Comparison of ENCODE assay signal across 8 cellular contexts in the genomic region with DNA sequence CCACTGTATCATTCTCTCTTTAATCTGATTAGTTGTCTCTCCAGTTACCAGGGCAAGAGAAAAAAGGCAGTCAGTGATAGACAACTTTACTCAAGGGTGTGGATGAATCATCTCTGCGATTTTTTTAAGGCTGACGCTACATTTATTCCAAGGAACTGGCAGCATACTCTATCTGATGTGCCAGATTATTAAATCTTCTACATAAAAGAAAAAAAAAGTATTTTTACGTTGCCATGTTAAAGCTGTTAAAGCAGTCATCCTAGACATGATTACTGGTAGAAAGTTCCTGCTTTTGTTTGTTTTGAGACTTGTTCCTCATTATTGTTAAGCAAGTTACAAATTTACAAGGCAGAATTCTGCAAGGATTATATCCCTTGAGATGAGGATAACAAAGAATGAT.
DNase-seq lines count a peak whose midpoint lies in the region; FAIRE-seq and TF ChIP-seq lines count a peak whose summit lies in the region.

No MANE protein-coding gene starts in this region.

- no peaks in the 10 kb centered on the region for H3K27me3 Mint-ChIP-seq in activated naive CD4-positive, alpha-beta T cell treated with anti-CD3 and anti-CD28 coated beads, Interleukin-2, amount 10 ng/mL, durations not matched to agents 7 days and 5 days
- H3K27me3 Mint-ChIP-seq in astrocyte (ENCODE audit: low read depth, unreplicated experiment): no peaks in the 10 kb centered on the region

- H3K36me3 ChIP-seq in astrocyte (ENCODE audit: insufficient read depth, low read length): peaks cover 5% of the 10 kb centered on the region
- H3K36me3 ChIP-seq in kidney (ENCODE audit: control insufficient read depth in 1 of 2, insufficient read depth in 2 of 2, low read length in 2 of 2): peaks cover 0 to 4% of the 10 kb centered on the region in 2 donors

- H3K9ac ChIP-seq in astrocyte (ENCODE audit: low read length) (peak overlapping the region; percentile 15), kidney (ENCODE audit: low read length in 2 of 2) (no peak overlapping the region)

- H4K20me1 ChIP-seq in astrocyte (ENCODE audit: insufficient read depth, low read length): no peaks in the 10 kb centered on the region

- no peak overlapping the region for H3K4me3 Mint-ChIP-seq in activated naive CD4-positive, alpha-beta T cell treated with anti-CD3 and anti-CD28 coated beads, Interleukin-2, amount 10 ng/mL, durations not matched to agents 7 days and 5 days
- H3K4me3 Mint-ChIP-seq in astrocyte (ENCODE audit: unreplicated experiment): no peak overlapping the region

- H3K4me2 ChIP-seq in astrocyte (ENCODE audit: low read length): peak overlapping the region; percentile 2

- H3K27ac Mint-ChIP-seq in activated naive CD4-positive, alpha-beta T cell treated with anti-CD3 and anti-CD28 coated beads, Interleukin-2, amount 10 ng/mL, durations not matched to agents 7 days and 5 days: peak overlapping the region; percentile 67
- peak overlapping the region; percentile 53 for H3K27ac Mint-ChIP-seq in astrocyte (ENCODE audit: unreplicated experiment)

- H3K27ac ChIP-seq in astrocyte (ENCODE audit: low read depth, low read length): no peak overlapping the region
- no peak overlapping the region for H3K27ac ChIP-seq in kidney (ENCODE audit: low read depth in 2 of 2, low read length in 2 of 2)

- no peak overlapping the region for H3K4me3 ChIP-seq in astrocyte (ENCODE audit: insufficient read depth, low read depth, low read length)
- H3K4me3 ChIP-seq in kidney (ENCODE audit: low read length in 2 of 2): no peak overlapping the region

- CTCF ChIA-PET in activated naive CD4-positive, alpha-beta T cell treated with anti-CD3 and anti-CD28 coated beads, Interleukin-2, amount 10 ng/mL, durations not matched to agents 7 days and 5 days (lab: Charles Lee): no interaction called here
- CTCF ChIA-PET in HEK293T (lab: Yijun Ruan, JAX): no interaction called here

- TF ChIP-seq CTCF in astrocyte (IDR thresholded peaks at IDR 0.05; ENCODE audit: insufficient read depth, low read depth, low read length) (no peak), kidney (IDR thresholded peaks at IDR 0.05; ENCODE audit: borderline replicate concordance, extremely low read depth, insufficient read depth) (no peak)

- peaks cover 67% of the 10 kb centered on the region for H3K4me1 Mint-ChIP-seq in activated naive CD4-positive, alpha-beta T cell treated with anti-CD3 and anti-CD28 coated beads, Interleukin-2, amount 10 ng/mL, durations not matched to agents 7 days and 5 days
- peaks cover 15% of the 10 kb centered on the region for H3K4me1 Mint-ChIP-seq in astrocyte (ENCODE audit: low read depth, unreplicated experiment)

- no peak for DNase-seq in activated naive CD4-positive, alpha-beta T cell treated with anti-CD3 and anti-CD28 coated beads, Interleukin-2, amount 10 ng/mL, durations not matched to agents 7 days and 5 days
- no peak for DNase-seq in activated naive CD4-positive, alpha-beta T cell (lab: John Stamatoyannopoulos, UW)
- DNase-seq in astrocyte (ENCODE audit: low read depth) (peak; percentile 81), kidney (no peak), urothelium cell line (ENCODE audit: low spot score) (peak; percentile 10), HEK293T (ENCODE audit: extremely low spot score) (no peak), NCI-H1092 treated with DMSO at 0.1 percent for 48 hours (lab: John Stamatoyannopoulos, UW) (no peak)
- DNase-seq in activated CD4-positive, CD25-positive, alpha-beta regulatory T cell treated with anti-CD3 and anti-CD28 coated beads, Interleukin-2, amount 50 U/mL, for 72 hours: no peak

- peaks cover 5% of the 10 kb centered on the region for H3K9me3 Mint-ChIP-seq in activated naive CD4-positive, alpha-beta T cell treated with anti-CD3 and anti-CD28 coated beads, Interleukin-2, amount 10 ng/mL, durations not matched to agents 7 days and 5 days
- H3K9me3 Mint-ChIP-seq in astrocyte (ENCODE audit: unreplicated experiment): no peaks in the 10 kb centered on the region

- no peaks in the 10 kb centered on the region for H3K27me3 ChIP-seq in astrocyte (ENCODE audit: insufficient read depth, low read length)

- POLR2A ChIA-PET in HEK293T (lab: Yijun Ruan, JAX): no interaction called here

- intact Hi-C loops in kidney (cut with DNase I): no loop called here

- H3K79me2 ChIP-seq in astrocyte (ENCODE audit: insufficient read depth, low read length): peaks cover 3% of the 10 kb centered on the region

- FAIRE-seq in astrocyte (lab: Jason Lieb, UNC) (peak; percentile 13), kidney (lab: Jason Lieb, UNC) (peak; percentile 84), urothelium cell line (lab: Jason Lieb, UNC) (no peak)

- no peak overlapping the region for H2AFZ ChIP-seq in astrocyte (ENCODE audit: low read depth, low read length)

- H3K9me3 ChIP-seq in astrocyte (ENCODE audit: insufficient read depth, low read depth, low read length): no peaks in the 10 kb centered on the region
- H3K9me3 ChIP-seq in kidney (ENCODE audit: control insufficient read depth in 1 of 2, low read length in 2 of 2): no peaks in the 10 kb centered on the region

- peaks cover 71% of the 10 kb centered on the region for H3K36me3 Mint-ChIP-seq in activated naive CD4-positive, alpha-beta T cell treated with anti-CD3 and anti-CD28 coated beads, Interleukin-2, amount 10 ng/mL, durations not matched to agents 7 days and 5 days
- H3K36me3 Mint-ChIP-seq in astrocyte (ENCODE audit: low read depth, unreplicated experiment): peaks cover 8% of the 10 kb centered on the region

- peaks cover 10% of the 10 kb centered on the region for H3K4me1 ChIP-seq in astrocyte (ENCODE audit: insufficient read depth, low read length)
- H3K4me1 ChIP-seq in kidney (ENCODE audit: control insufficient read depth in 1 of 2, insufficient read depth in 1 of 2, low read depth in 1 of 2, low read length in 2 of 2): peaks cover 5% of the 10 kb centered on the region in 2 donors

TF ChIP-seq in HEK293T, 16 proteins besides CTCF, POLR2A, EP300 and RAD21:
- TF ChIP-seq L3MBTL2 (conservative IDR thresholded peaks at IDR 0.05): no peak

Comparison
In these comparisons a context has a peak if more than half of its experiments do, and no peak if none do; other contexts are left out.
1. DNase-seq: peak in astrocyte (single experiment) and urothelium cell line (single experiment); none in activated naive CD4-positive, alpha-beta T cell treated with anti-CD3 and anti-CD28 coated beads, Interleukin-2, amount 10 ng/mL, durations not matched to agents 7 days and 5 days (single experiment), activated naive CD4-positive, alpha-beta T cell (0 of 4), kidney (single experiment), HEK293T (single experiment), activated CD4-positive, CD25-positive, alpha-beta regulatory T cell treated with anti-CD3 and anti-CD28 coated beads, Interleukin-2, amount 50 U/mL, for 72 hours (single experiment) and NCI-H1092 treated with DMSO at 0.1 percent for 48 hours (single experiment).